In genomic region chr4:189989941-189990340, GRCh38 we compare ENCODE assay signal across 4 cellular contexts. TPM values are rescaled to one million over a fixed set of nuclear protein-coding genes. Genes with fewer than 3 reads are reported as not detected.
"Had no signal": no experiment of that assay in that cellular context is flagged by ENCODE, and none has a peak within 500 bp of the region (broad histone marks: within the 10 kb centered on the region; RNA-seq: fewer than 3 reads in every experiment).

No MANE protein-coding gene starts in this region.

RNA-seq across cellular contexts. Expression of gene FRG2, which starts 37.1 kb away (rescaled TPM):
- total RNA-seq: HepG2, HT-29, IMR-90 had no signal
- polyA plus RNA-seq: HepG2, IgD-negative memory B cell, IMR-90 had no signal
